Comparison of ENCODE assay signal across 10 cellular contexts in genomic region chr1:173864179-173864867, GRCh38. TPM values are rescaled to one million over a fixed set of nuclear protein-coding genes. Genes with fewer than 3 reads are reported as not detected.
DNase-seq lines count a peak whose midpoint lies in the region; ATAC-seq and TF ChIP-seq lines count a peak whose summit lies in the region.
"Had no signal": no experiment of that assay in that cellular context is flagged by ENCODE, and none has a peak within 500 bp of the region (broad histone marks: within the 10 kb centered on the region; RNA-seq: fewer than 3 reads in every experiment).

No MANE protein-coding gene starts in this region.

- peaks cover 41% of the 10 kb centered on the region for H4K20me1 ChIP-seq in Karpas-422 (ENCODE audit: insufficient read depth, low read depth, low read length)

- H3K27me3 Mint-ChIP-seq in Calu3 (ENCODE audit: unreplicated experiment) = peaks cover 13% of the 10 kb centered on the region
- H3K27me3 Mint-ChIP-seq in naive thymus-derived CD8-positive, alpha-beta T cell = no peaks in the 10 kb centered on the region

- POLR2A ChIA-PET in naive thymus-derived CD8-positive, alpha-beta T cell (lab: Charles Lee) = interaction anchor here (0.6 kb wide), 1 partner anchor 73 kb away, joined by 4 read pairs; no protein-coding TSS in a partner anchor

- H3K27me3 ChIP-seq in Karpas-422 (ENCODE audit: low read length) = no peaks in the 10 kb centered on the region
- no peaks in the 10 kb centered on the region for H3K27me3 ChIP-seq in adipocyte (replicated peaks; ENCODE audit: control insufficient read depth, insufficient read depth, low read length)

- peaks cover 28% of the 10 kb centered on the region for H3K4me1 Mint-ChIP-seq in Calu3 (ENCODE audit: low read depth, unreplicated experiment)
- peaks cover 21 to 53% (median 48%) of the 10 kb centered on the region in 4 donors for H3K4me1 Mint-ChIP-seq in naive thymus-derived CD8-positive, alpha-beta T cell

- no peak for TF ChIP-seq CTCF in Calu3 (IDR thresholded peaks at IDR 0.05; ENCODE audit: unreplicated experiment)

- intact Hi-C loops in Calu3 (cut with micrococcal nuclease; ENCODE audit: unreplicated experiment) = no loop called here

- peaks cover 50% of the 10 kb centered on the region for H3K36me3 ChIP-seq in Karpas-422 (ENCODE audit: insufficient read depth, low read length)
- H3K36me3 ChIP-seq in adipocyte (ENCODE audit: control insufficient read depth, insufficient read depth, low read length, severe bottlenecking) = peaks cover 56% of the 10 kb centered on the region

- no peak for ATAC-seq in naive thymus-derived CD8-positive, alpha-beta T cell
- ATAC-seq in GM18520 (IDR thresholded peaks at IDR 0.05; ENCODE audit: unreplicated experiment) = no peak

- DNase-seq in Calu3 (no peak), Karpas-422 (no peak), adipocyte (ENCODE audit: low read depth) (no peak), KG1 (lab: John Stamatoyannopoulos, UW) (no peak), NCI-H774 (lab: John Stamatoyannopoulos, UW) (no peak), retina (no peak)
- no peak for DNase-seq in naive thymus-derived CD8-positive, alpha-beta T cell
- DNase-seq: activated CD8-positive, alpha-beta memory T cell treated with anti-CD3 and anti-CD28 coated beads, Interleukin-2, amount 50 U/mL, for 4 hours; head of caudate nucleus had no signal

- H3K4me3 Mint-ChIP-seq in Calu3 (ENCODE audit: low read depth, unreplicated experiment) = peak overlapping the region; percentile 81
- H3K4me3 Mint-ChIP-seq in naive thymus-derived CD8-positive, alpha-beta T cell = peak overlapping the region in 8 of 10 donors; percentile 1 to 94 (median 47)

- peak overlapping the region; percentile 100 for H3K27ac Mint-ChIP-seq in Calu3 (ENCODE audit: unreplicated experiment)
- H3K27ac Mint-ChIP-seq in naive thymus-derived CD8-positive, alpha-beta T cell = peak overlapping the region in 8 of 10 donors; percentile 33 to 97 (median 65)

- H3K4me2 ChIP-seq in Karpas-422 (ENCODE audit: low read depth, low read length, poor library complexity, severe bottlenecking) = peak overlapping the region; percentile 96

- BruUV-seq in Calu3 (replicated peaks; lab: Mats Ljungman, UMichigan) = no TSS peak

- H3K4me3 ChIP-seq in Karpas-422 (ENCODE audit: low read length) (no peak overlapping the region), adipocyte (ENCODE audit: low read length) (peak overlapping the region; percentile 100)

- H3K4me1 ChIP-seq in Karpas-422 (ENCODE audit: low read length) (peaks cover 27% of the 10 kb centered on the region), adipocyte (ENCODE audit: control insufficient read depth, insufficient read depth, low read length) (peaks cover 40% of the 10 kb centered on the region)

- H3K9me2 ChIP-seq in Karpas-422 (replicated peaks; ENCODE audit: insufficient read depth, low read length) = no peaks in the 10 kb centered on the region

- no peak overlapping the region for H3K9ac ChIP-seq in Karpas-422 (ENCODE audit: low read length)
- peak overlapping the region; percentile 39 for H3K9ac ChIP-seq in adipocyte (ENCODE audit: low read length)

- H3K9me3 ChIP-seq in Karpas-422 (ENCODE audit: low read length) (no peaks in the 10 kb centered on the region), adipocyte (ENCODE audit: control insufficient read depth, low read length) (no peaks in the 10 kb centered on the region)

- CTCF ChIA-PET in Calu3 (lab: Charles Lee) = interaction anchor here (0.6 to 0.7 kb wide), 2 partner anchors 214 to 291 kb away, joined by 5 to 6 read pairs; no protein-coding TSS in a partner anchor

- H3K9me3 Mint-ChIP-seq in Calu3 (ENCODE audit: low read depth, unreplicated experiment) = no peaks in the 10 kb centered on the region
- no peaks in the 10 kb centered on the region for H3K9me3 Mint-ChIP-seq in naive thymus-derived CD8-positive, alpha-beta T cell

- no peak overlapping the region for H3K27ac ChIP-seq in Karpas-422 (ENCODE audit: low read length)

- peaks cover 97% of the 10 kb centered on the region for H3K36me3 Mint-ChIP-seq in Calu3 (ENCODE audit: insufficient read depth, unreplicated experiment)
- H3K36me3 Mint-ChIP-seq in naive thymus-derived CD8-positive, alpha-beta T cell = peaks cover 7 to 63% (median 35%) of the 10 kb centered on the region in 3 donors

- H2AFZ ChIP-seq in Karpas-422 (ENCODE audit: low read length) = no peak overlapping the region

- H3K79me2 ChIP-seq in Karpas-422 (ENCODE audit: low read length) = peaks cover 22% of the 10 kb centered on the region

RNA-seq across cellular contexts. Expression of gene GAS5, which starts 3.5 kb away (rescaled TPM):
- total RNA-seq in Calu3 (2022) = 345 and 367 TPM in 2 replicates
- 636 and 838 TPM in 2 replicates for total RNA-seq in Karpas-422 (2014; rRNA removed; shearing (Covaris generic); ENCODE audit: low replicate concordance)
- total RNA-seq in naive thymus-derived CD8-positive, alpha-beta T cell = 1,000 to 10,000 TPM; 1,055 to 1,075 TPM
- polyA plus RNA-seq in naive thymus-derived CD8-positive, alpha-beta T cell = 100 to 1,000 TPM; 503 to 660 (median 547) TPM

RNA-seq across cellular contexts. Expression of gene ZBTB37, which starts 3.9 kb away (rescaled TPM):
- total RNA-seq in Calu3 (2022) = 10.9 and 11.7 TPM in 2 replicates
- 9.7 and 15.8 TPM in 2 replicates for total RNA-seq in Karpas-422 (2014; rRNA removed; shearing (Covaris generic); ENCODE audit: low replicate concordance)
- total RNA-seq in naive thymus-derived CD8-positive, alpha-beta T cell = 10 to 100 TPM; 27.9 to 28.8 TPM
- polyA plus RNA-seq in naive thymus-derived CD8-positive, alpha-beta T cell = 1 to 10 TPM; 1.9 to 2.1 (median 1.9) TPM

RNA-seq across cellular contexts. Expression of gene CENPL, which starts 39.6 kb away (rescaled TPM):
- 30.3 and 31.2 TPM in 2 replicates for total RNA-seq in Calu3 (2022)
- total RNA-seq in Karpas-422 (2014; rRNA removed; shearing (Covaris generic); ENCODE audit: low replicate concordance) = 15.5 and 29.3 TPM in 2 replicates
- total RNA-seq in naive thymus-derived CD8-positive, alpha-beta T cell = 10 to 100 TPM; 14.2 to 16.6 TPM
- polyA plus RNA-seq in naive thymus-derived CD8-positive, alpha-beta T cell = 1 to 10 TPM; 4.4 to 9.2 (median 7.0) TPM

RNA-seq across cellular contexts. Expression of gene DARS2, which starts 39.9 kb away (rescaled TPM):
- 48.4 and 56.3 TPM in 2 replicates for total RNA-seq in Calu3 (2022)
- 23.4 and 39.3 TPM in 2 replicates for total RNA-seq in Karpas-422 (2014; rRNA removed; shearing (Covaris generic); ENCODE audit: low replicate concordance)
- 10 to 100 TPM; 12.6 TPM for total RNA-seq in naive thymus-derived CD8-positive, alpha-beta T cell
- 10 to 100 TPM in 1 of 3 donors, 1 to 10 TPM in 2; 6.7 to 12.1 (median 7.3) TPM for polyA plus RNA-seq in naive thymus-derived CD8-positive, alpha-beta T cell

RNA-seq across cellular contexts. Expression of gene SERPINC1, which starts 52.8 kb away (rescaled TPM):
- 0.59 TPM in 1 of 2 replicates, not detected in the other for total RNA-seq in Calu3 (2022)
- 0.26 TPM in 1 of 2 replicates, not detected in the other for total RNA-seq in Karpas-422 (2014; rRNA removed; shearing (Covaris generic); ENCODE audit: low replicate concordance)
- under 1 TPM in 1 of 2 experiments, not detected in 1; 0.44 TPM for total RNA-seq in naive thymus-derived CD8-positive, alpha-beta T cell
- polyA plus RNA-seq in naive thymus-derived CD8-positive, alpha-beta T cell = under 1 TPM in 1 of 3 donors, not detected in 2; 0.80 TPM
